Comparison of ENCODE assay signal across 9 cellular contexts in genomic region chr10:60820093-60820769, GRCh38. TPM values are rescaled to one million over a fixed set of nuclear protein-coding genes. Genes with fewer than 3 reads are reported as not detected.
A peak's percentile ranks its signal among the peaks of the same experiment; 100 is the strongest.
DNase-seq lines count a peak whose midpoint lies in the region; ATAC-seq and TF ChIP-seq lines count a peak whose summit lies in the region.
"Had no signal": no experiment of that assay in that cellular context is flagged by ENCODE, and none has a peak within 500 bp of the region (broad histone marks: within the 10 kb centered on the region; RNA-seq: fewer than 3 reads in every experiment).

No MANE protein-coding gene starts in this region.

- H3K4me1 ChIP-seq in H9 (ENCODE audit: insufficient read depth, low read length) (no peaks in the 10 kb centered on the region), SJCRH30 (peaks cover 43% of the 10 kb centered on the region), HAP-1 (peaks cover 3% of the 10 kb centered on the region; the same call in 1 of the 2 replicates), spleen (peaks cover 0 to 28% (median 9%) of the 10 kb centered on the region in 6 donors)
- no peaks in the 10 kb centered on the region for H3K4me1 ChIP-seq in naive thymus-derived CD4-positive, alpha-beta T cell (ENCODE audit: control insufficient read depth in 2 of 2, insufficient read depth in 2 of 2, low read length in 2 of 2)

- CTCF ChIA-PET in naive thymus-derived CD4-positive, alpha-beta T cell (lab: Charles Lee), result no interaction called here

- H2BK120ac ChIP-seq in H9 (ENCODE audit: low read depth, low read length, poor library complexity, severe bottlenecking), result no peak overlapping the region

- no peaks in the 10 kb centered on the region for H4K20me1 ChIP-seq in H9 (ENCODE audit: control insufficient read depth, insufficient read depth, insufficient read length)

- H3K4me2 ChIP-seq in H9 (ENCODE audit: insufficient read depth, insufficient read length, low read length), result no peak overlapping the region

- no peak overlapping the region for H3K14ac ChIP-seq in H9 (ENCODE audit: insufficient read depth, low read length)

- H3K18ac ChIP-seq in H9 (ENCODE audit: insufficient read length, low read depth, low read length), result no peak overlapping the region

- no CpG with 5 or more reads among the region's 6 CpGs for WGBS in H9 (ENCODE audit: extremely low coverage, insufficient read length, low lambda C conversion rate)
- WGBS in spleen, 5 donors, result 44 to 54% (median 52%) methylated on average over 6 of the region's 6 CpGs

- H3K4me3 ChIP-seq in GM12865 (ENCODE audit: low read depth, low read length), result no peak overlapping the region
- no peak overlapping the region for H3K4me3 ChIP-seq in SJCRH30
- no peak overlapping the region for H3K4me3 ChIP-seq in naive thymus-derived CD4-positive, alpha-beta T cell (ENCODE audit: low read length)
- no peak overlapping the region for H3K4me3 ChIP-seq in HAP-1
- no peak overlapping the region for H3K4me3 ChIP-seq in spleen

- no peak overlapping the region for H3K27ac Mint-ChIP-seq in H9
- H3K27ac Mint-ChIP-seq in naive thymus-derived CD4-positive, alpha-beta T cell, result peak overlapping the region in 2 of 9 donors; percentile 36 to 43

- H3K36me3 ChIP-seq in SJCRH30 (no peaks in the 10 kb centered on the region), HAP-1 (replicated peaks) (no peaks in the 10 kb centered on the region), spleen (no peaks in the 10 kb centered on the region)
- H3K36me3 ChIP-seq in naive thymus-derived CD4-positive, alpha-beta T cell (ENCODE audit: control insufficient read depth in 2 of 3, insufficient read depth in 3 of 3, low read length in 3 of 3), result no peaks in the 10 kb centered on the region

- H3K9me3 Mint-ChIP-seq in H9, result no peaks in the 10 kb centered on the region
- H3K9me3 Mint-ChIP-seq in naive thymus-derived CD4-positive, alpha-beta T cell, result peaks cover 0 to 1% (median 0%) of the 10 kb centered on the region in 11 donors

- H4K91ac ChIP-seq in H9 (ENCODE audit: insufficient read length, low read depth, low read length), result no peak overlapping the region

- POLR2A ChIA-PET in naive thymus-derived CD4-positive, alpha-beta T cell (lab: Charles Lee), result no interaction called here

- H2AK5ac ChIP-seq in H9 (ENCODE audit: insufficient read length, low read length), result no peak overlapping the region

- H3K23ac ChIP-seq in H9 (ENCODE audit: insufficient read length, low read depth, low read length), result no peak overlapping the region

- H3T11ph ChIP-seq in H9 (ENCODE audit: low read length), result no peak overlapping the region

- H2BK15ac ChIP-seq in H9 (ENCODE audit: low read depth, low read length), result no peak overlapping the region

- H3K27me3 Mint-ChIP-seq in H9 (ENCODE audit: low read depth), result no peaks in the 10 kb centered on the region
- peaks cover 0 to 42% (median 0%) of the 10 kb centered on the region in 5 donors for H3K27me3 Mint-ChIP-seq in naive thymus-derived CD4-positive, alpha-beta T cell

- TF ChIP-seq CTCF in GM12865 (IDR thresholded peaks at IDR 0.05; ENCODE audit: insufficient read depth, low read depth, low read length, missing control alignments) (peak; percentile 7), H9 (conservative IDR thresholded peaks at IDR 0.05) (peak; percentile 63), spleen (IDR thresholded peaks at IDR 0.05 in 8 of 11, conservative IDR thresholded peaks at IDR 0.05 in 3 of 11) (peak in 1 of 11 experiments; percentile 13)

- H2BK5ac ChIP-seq in H9 (ENCODE audit: insufficient read length, low read length), result no peak overlapping the region

- H4K8ac ChIP-seq in H9 (replicated peaks; ENCODE audit: insufficient read length, low read depth, low read length), result no peak overlapping the region

- no peak overlapping the region for H2AFZ ChIP-seq in H9 (ENCODE audit: low read length)

- no peaks in the 10 kb centered on the region for H3K9me3 ChIP-seq in H9 (ENCODE audit: control insufficient read depth, low read depth, low read length)
- no peaks in the 10 kb centered on the region for H3K9me3 ChIP-seq in SJCRH30 (replicated peaks)
- H3K9me3 ChIP-seq in naive thymus-derived CD4-positive, alpha-beta T cell (ENCODE audit: control insufficient read depth in 2 of 3, low read length in 3 of 3), result no peaks in the 10 kb centered on the region
- H3K9me3 ChIP-seq in HAP-1, result no peaks in the 10 kb centered on the region
- no peaks in the 10 kb centered on the region for H3K9me3 ChIP-seq in spleen

- no peaks in the 10 kb centered on the region for H3K79me1 ChIP-seq in H9 (ENCODE audit: insufficient read depth, low read depth, low read length, poor library complexity, severe bottlenecking)

- H3K36me3 Mint-ChIP-seq in H9 (ENCODE audit: insufficient read depth in 1 of 3, low read depth in 3 of 3), result no peaks in the 10 kb centered on the region
- no peaks in the 10 kb centered on the region for H3K36me3 Mint-ChIP-seq in naive thymus-derived CD4-positive, alpha-beta T cell

- H3K9ac ChIP-seq in H9 (ENCODE audit: extremely low read depth, insufficient read length, low read length), result no peak overlapping the region

- intact Hi-C loops in naive thymus-derived CD4-positive, alpha-beta T cell (cut with micrococcal nuclease), result no loop called here
- intact Hi-C loops in spleen (cut with DNase I; ENCODE audit: low total_unique reads), result no loop called here

- no peaks in the 10 kb centered on the region for H3K23me2 ChIP-seq in H9 (ENCODE audit: insufficient read length, low read depth, low read length, poor library complexity, severe bottlenecking)

- H3K27ac ChIP-seq in H9 (ENCODE audit: insufficient read length, low read depth, low read length) (no peak overlapping the region), SJCRH30 (peak overlapping the region; percentile 73), spleen (no peak overlapping the region)
- H3K27ac ChIP-seq in naive thymus-derived CD4-positive, alpha-beta T cell (ENCODE audit: low read depth, low read length), result no peak overlapping the region

- H3K56ac ChIP-seq in H9 (ENCODE audit: insufficient read length, low read depth, low read length), result no peak overlapping the region

- no peak overlapping the region for H2BK12ac ChIP-seq in H9 (ENCODE audit: insufficient read length, low read depth, low read length)

- no peak for TF ChIP-seq POLR2A in spleen (IDR thresholded peaks at IDR 0.05)

- no peak overlapping the region for H3K4me3 Mint-ChIP-seq in H9
- H3K4me3 Mint-ChIP-seq in naive thymus-derived CD4-positive, alpha-beta T cell, result no peak overlapping the region

- in situ Hi-C loops in HAP-1 (cut with MboI; ENCODE audit: low sequenced_read_pairs), result loop anchor here (25.0 kb wide), 2 partner anchors 467 to 917 kb away; no protein-coding TSS in a partner anchor

- no peak overlapping the region for H2BK20ac ChIP-seq in H9 (ENCODE audit: low read depth, low read length, poor library complexity, severe bottlenecking)

- H4K5ac ChIP-seq in H9 (ENCODE audit: insufficient read length, low read depth, low read length), result no peak overlapping the region

- peaks cover 3 to 5% of the 10 kb centered on the region in 2 experiments; a peak in 2 of 4 replicates for H3K4me1 Mint-ChIP-seq in H9
- peaks cover 0 to 9% (median 5%) of the 10 kb centered on the region in 7 donors for H3K4me1 Mint-ChIP-seq in naive thymus-derived CD4-positive, alpha-beta T cell

- ATAC-seq in left lobe of liver, result peak; percentile 31
- no peak for ATAC-seq in naive thymus-derived CD4-positive, alpha-beta T cell

- H3K79me2 ChIP-seq in H9 (ENCODE audit: insufficient read depth, low read length), result no peaks in the 10 kb centered on the region

- H3K4ac ChIP-seq in H9 (ENCODE audit: low read depth, low read length), result no peak overlapping the region

- peak; percentile 36 for DNase-seq in GM12865 (ENCODE audit: low read depth)
- DNase-seq in H9, result no peak
- peak; percentile 74 to 83 for DNase-seq in SJCRH30
- DNase-seq in left lobe of liver (ENCODE audit: low spot score), result no peak
- DNase-seq in naive thymus-derived CD4-positive, alpha-beta T cell, result no peak
- no peak for DNase-seq in HAP-1 (ENCODE audit: low spot score in 2 of 2)
- no peak for DNase-seq in mucosa of gallbladder (ENCODE audit: low spot score)
- DNase-seq in spleen, result no peak
- DNase-seq: left cardiac atrium had no signal

- no peaks in the 10 kb centered on the region for H3K27me3 ChIP-seq in H9 (ENCODE audit: insufficient read depth, low read length)
- no peaks in the 10 kb centered on the region for H3K27me3 ChIP-seq in SJCRH30
- H3K27me3 ChIP-seq in naive thymus-derived CD4-positive, alpha-beta T cell (ENCODE audit: control insufficient read depth in 2 of 2, insufficient read depth in 2 of 2, low read length in 2 of 2), result no peaks in the 10 kb centered on the region
- no peaks in the 10 kb centered on the region for H3K27me3 ChIP-seq in HAP-1 (ENCODE audit: low read depth)
- no peaks in the 10 kb centered on the region for H3K27me3 ChIP-seq in spleen (replicated peaks in 1 of 7)

RNA-seq across cellular contexts. Expression of gene CDK1, which starts 42.0 kb away (rescaled TPM):
- total RNA-seq in H9 (2021), result 75.2 and 78.9 TPM in 2 replicates
- total RNA-seq in SJCRH30 (2014; rRNA removed; shearing (Covaris generic)), result 178 and 209 TPM in 2 replicates
- total RNA-seq in left lobe of liver, result 0.65 TPM
- total RNA-seq in naive thymus-derived CD4-positive, alpha-beta T cell, result 10 to 100 TPM in 1 of 5 experiments, 1 to 10 TPM in 2, under 1 TPM in 2; 0.50 to 90.7 (median 1.1) TPM
- polyA plus RNA-seq in naive thymus-derived CD4-positive, alpha-beta T cell, result 1 to 10 TPM in 1 of 2 donors, under 1 TPM in 1; 0.15 to 1.5 TPM
- 3.9 TPM for total RNA-seq in mucosa of gallbladder
- total RNA-seq in spleen, result 10 to 100 TPM in 2 of 7 donors, 1 to 10 TPM in 5; 4.2 to 22.7 (median 9.3) TPM
- polyA plus RNA-seq in spleen, result 10 to 100 TPM in 2 of 3 donors, 1 to 10 TPM in 1; 4.0 to 17.8 (median 14.4) TPM

Comparison
In these comparisons a context has a peak if more than half of its experiments do, and no peak if none do; other contexts are left out.
1. DNase-seq: peak in GM12865 (single experiment) and SJCRH30 (2 of 2); none in H9 (single experiment), left lobe of liver (single experiment), naive thymus-derived CD4-positive, alpha-beta T cell (0 of 9), HAP-1 (0 of 2), mucosa of gallbladder (single experiment) and spleen (single experiment).